In the genomic region with DNA sequence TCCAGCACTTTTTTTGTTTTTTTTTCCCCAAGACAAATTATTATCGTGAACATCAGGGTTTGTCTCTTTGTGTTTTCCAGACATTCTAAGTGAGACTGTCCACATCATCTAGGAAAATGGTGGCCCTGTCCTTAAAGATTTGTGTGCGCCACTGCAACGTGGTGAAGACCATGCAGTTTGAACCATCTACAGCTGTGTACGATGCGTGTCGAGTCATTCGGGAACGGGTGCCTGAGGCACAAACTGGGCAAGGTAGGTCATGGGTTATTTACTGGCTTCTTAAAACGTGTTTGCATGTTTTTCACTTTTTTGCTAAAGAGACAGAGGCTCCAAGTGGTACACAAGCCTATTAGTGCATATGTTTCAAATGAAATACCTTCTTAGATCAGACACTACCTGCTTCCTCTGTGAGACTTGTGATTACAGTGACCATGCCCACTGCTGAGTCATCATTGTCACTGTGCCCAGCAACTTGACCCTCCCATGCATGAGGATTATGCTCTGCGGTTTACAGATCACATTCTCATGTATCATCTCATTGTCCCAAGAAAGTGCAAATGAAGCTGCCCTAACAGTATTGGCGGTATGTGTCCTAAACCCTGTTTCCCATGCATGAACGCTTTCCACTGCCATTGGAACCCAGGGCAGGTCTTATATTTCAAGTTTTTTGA, we compare ENCODE assay signal across 8 cellular contexts.
DNase-seq lines count a peak whose midpoint lies in the region; ATAC-seq and TF ChIP-seq lines count a peak whose summit lies in the region.
"Had no signal": no experiment of that assay in that cellular context is flagged by ENCODE, and none has a peak within 500 bp of the region (broad histone marks: within the 10 kb centered on the region; RNA-seq: fewer than 3 reads in every experiment).

No MANE protein-coding gene starts in this region.

- 0 out of 2 replicates have a peak, but pooled peaks cover 9% of the 10 kb centered on the region for H3F3A ChIP-seq in PC-9 (ENCODE audit: insufficient read depth, low read depth)

- H3K4me3 Mint-ChIP-seq in T-helper 17 cell = no peak overlapping the region

- TF ChIP-seq CTCF in PC-9 (conservative IDR thresholded peaks at IDR 0.05) = no peak

- peaks cover 4% of the 10 kb centered on the region for H3K36me3 Mint-ChIP-seq in T-helper 17 cell (ENCODE audit: low read depth)

- no peak overlapping the region for H3K27ac Mint-ChIP-seq in T-helper 17 cell

- H3K27ac ChIP-seq in PC-9 = no peak overlapping the region; the same call in 1 of the 2 replicates
- H3K27ac ChIP-seq: prostate gland had no signal

- H3K9me3 ChIP-seq in HAP-1 (no peaks in the 10 kb centered on the region), PC-9 (ENCODE audit: insufficient read depth, low read depth) (no peaks in the 10 kb centered on the region), skeletal muscle satellite cell (replicated peaks; ENCODE audit: low read length) (no peaks in the 10 kb centered on the region), T-helper 17 cell (ENCODE audit: control insufficient read depth, low read length, poor library complexity, severe bottlenecking) (no peaks in the 10 kb centered on the region)
- H3K9me3 ChIP-seq: prostate gland had no signal

- H3K27me3 Mint-ChIP-seq in T-helper 17 cell = peaks cover 33% of the 10 kb centered on the region

- no peaks in the 10 kb centered on the region for H3K79me2 ChIP-seq in PC-9 (ENCODE audit: low read depth)

- POLR2A ChIA-PET in PC-9 (lab: Charles Lee; ENCODE audit: unreplicated experiment) = interaction anchor here (0.7 kb wide), 1 partner anchor 544 kb away, joined by 3 read pairs; no protein-coding TSS in a partner anchor

- no TSS peak for BruUV-seq in PC-9 (replicated peaks; lab: Mats Ljungman, UMichigan)

- H3K4me3 ChIP-seq in HAP-1 (no peak overlapping the region), PC-9 (no peak overlapping the region), skeletal muscle satellite cell (ENCODE audit: low read length) (peak overlapping the region; percentile 6)
- H3K4me3 ChIP-seq: prostate gland had no signal

- no peaks in the 10 kb centered on the region for H3K36me3 ChIP-seq in HAP-1 (replicated peaks)
- H3K36me3 ChIP-seq in PC-9 (ENCODE audit: low read depth) = no peaks in the 10 kb centered on the region
- no peaks in the 10 kb centered on the region for H3K36me3 ChIP-seq in skeletal muscle satellite cell (ENCODE audit: insufficient read depth, low read length)
- H3K36me3 ChIP-seq: prostate gland had no signal

- no peaks in the 10 kb centered on the region for H3K9me2 ChIP-seq in PC-9 (ENCODE audit: insufficient read depth)

- peaks cover 3% of the 10 kb centered on the region for H3K4me1 Mint-ChIP-seq in T-helper 17 cell

- no peak overlapping the region for H3K9ac ChIP-seq in skeletal muscle satellite cell (ENCODE audit: low read depth, low read length)

- ATAC-seq in esophagus mucosa = peak; percentile 92
- no peak for ATAC-seq in GM18861 (IDR thresholded peaks at IDR 0.05; ENCODE audit: unreplicated experiment)
- ATAC-seq in T-helper 17 cell = no peak

- peaks cover 12% of the 10 kb centered on the region for H3K4me1 ChIP-seq in HAP-1
- peaks cover 11% of the 10 kb centered on the region for H3K4me1 ChIP-seq in PC-9 (replicated peaks; ENCODE audit: insufficient read depth)
- peaks cover 27% of the 10 kb centered on the region for H3K4me1 ChIP-seq in skeletal muscle satellite cell (ENCODE audit: control insufficient read depth, insufficient read depth, low read length)
- H3K4me1 ChIP-seq: prostate gland had no signal

- H3K27me3 ChIP-seq in HAP-1 (ENCODE audit: low read depth) (no peaks in the 10 kb centered on the region), PC-9 (ENCODE audit: insufficient read depth, low read depth) (no peaks in the 10 kb centered on the region), skeletal muscle satellite cell (ENCODE audit: control insufficient read depth, insufficient read depth, low read length) (no peaks in the 10 kb centered on the region)

- H3K4me2 ChIP-seq in PC-9 (peak overlapping the region; percentile 35; the same call in 1 of the 2 replicates), skeletal muscle satellite cell (ENCODE audit: low read length) (peak overlapping the region; percentile 55)

- H2AFZ ChIP-seq in PC-9 = no peak overlapping the region

- in situ Hi-C loops in HAP-1 (cut with MboI; ENCODE audit: low sequenced_read_pairs) = no loop called here

- CTCF ChIA-PET in PC-9 (lab: Charles Lee) = no interaction called here

- intact Hi-C loops in PC-9 (cut with micrococcal nuclease; ENCODE audit: unreplicated experiment) = loop anchor here (5.0 kb wide), 1 partner anchor 255 kb away; a partner anchor contains a TSS

- peak; percentile 78 to 81 for DNase-seq in HAP-1 (ENCODE audit: low spot score in 2 of 2)
- peak; percentile 81 to 85 for DNase-seq in PC-9
- DNase-seq in activated CD4-positive, CD25-positive, alpha-beta regulatory T cell (lab: John Stamatoyannopoulos, UW) = no peak
- DNase-seq in T-helper 17 cell = no peak

- H4K20me1 ChIP-seq in PC-9 (ENCODE audit: insufficient read depth) = no peaks in the 10 kb centered on the region

Comparison
In these comparisons a context has a peak if more than half of its experiments do, and no peak if none do; other contexts are left out.
1. DNase-seq: peak in HAP-1 (2 of 2) and PC-9 (2 of 2); none in activated CD4-positive, CD25-positive, alpha-beta regulatory T cell (0 of 4) and T-helper 17 cell (0 of 3).